7 cellular contexts compared by ENCODE assay signal in genomic region chrX:71618303-71618721, GRCh38. TPM values are rescaled to one million over a fixed set of nuclear protein-coding genes. Genes with fewer than 3 reads are reported as not detected.
DNase-seq lines count a peak whose midpoint lies in the region; ATAC-seq and TF ChIP-seq lines count a peak whose summit lies in the region.

Gene CXCR3 (minus strand): TSS chrX:71618511. CDS start chrX:71618449, 62 bp downstream.

- no peak within 1 kb of the TSS for H3K4me3 ChIP-seq in right cardiac atrium (ENCODE audit: low read length)
- H3K4me3 ChIP-seq in uterus, result no peak within 1 kb of the TSS

- H3K4me1 ChIP-seq in right cardiac atrium (ENCODE audit: control insufficient read depth, insufficient read depth, low read length) (peaks cover 2% of the 10 kb centered on the region), uterus (no peaks in the 10 kb centered on the region)

- TF ChIP-seq CTCF in uterus (IDR thresholded peaks at IDR 0.05), result no peak

- intact Hi-C loops in right cardiac atrium (cut with DNase I), result no loop called here
- intact Hi-C loops in uterus (cut with DNase I; ENCODE audit: low total_unique reads), result no loop called here

- H3K27me3 ChIP-seq in right cardiac atrium (ENCODE audit: control insufficient read depth, insufficient read depth) (no peaks in the 10 kb centered on the region), uterus (no peaks in the 10 kb centered on the region)

- H3K9me3 ChIP-seq in right cardiac atrium (ENCODE audit: control insufficient read depth, low read length) (no peaks in the 10 kb centered on the region), uterus (no peaks in the 10 kb centered on the region)

- no peak for TF ChIP-seq POLR2A in uterus (IDR thresholded peaks at IDR 0.05)

- WGBS in right cardiac atrium, result 54% methylated on average over 4 of the region's 4 CpGs

- DNase-seq in activated CD4-positive, alpha-beta T cell treated with anti-CD3 and anti-CD28 coated beads, Interleukin-2, amount 50 U/mL, for 24 hours (ENCODE audit: low read depth in 1 of 2, low spot score in 1 of 2), result peak; percentile 21 to 73
- peak in 2 of 3 donors; percentile 50 to 63 for DNase-seq in right cardiac atrium
- peak; percentile 79 for DNase-seq in stimulated activated naive CD8-positive, alpha-beta T cell treated with anti-CD3 and anti-CD28 coated beads, Interleukin-15, Interleukin-2, amounts not matched to agents 100 U/mL and 50 U/mL, for 24 hours
- DNase-seq in C1 segment of cervical spinal cord (lab: John Stamatoyannopoulos, UW), result no peak
- DNase-seq in uterus, result no peak

- ATAC-seq in GM19468 (IDR thresholded peaks at IDR 0.05; ENCODE audit: extremely low read depth, unreplicated experiment) (peak; percentile 51), HG03565 (IDR thresholded peaks at IDR 0.05; ENCODE audit: unreplicated experiment) (peak; percentile 52), right cardiac atrium (no peak)
- peak; percentile 69 for ATAC-seq in stimulated activated naive CD8-positive, alpha-beta T cell treated with anti-CD3 and anti-CD28 coated beads, Interleukin-15, Interleukin-2, amounts not matched to agents 100 U/mL and 50 U/mL, for 24 hours

- no peak within 1 kb of the TSS for H3K27ac ChIP-seq in right cardiac atrium (ENCODE audit: low read length)
- H3K27ac ChIP-seq in uterus, result no peak within 1 kb of the TSS

- H3K36me3 ChIP-seq in uterus, result no peaks in the 10 kb centered on the region

RNA-seq across cellular contexts. Expression of gene CXCR3, which starts in this region (rescaled TPM):
- total RNA-seq in right cardiac atrium (under 1 TPM; 0.20 to 0.51 (median 0.29) TPM), uterus (under 1 TPM in 1 of 4 donors, not detected in 3; 0.28 TPM)
- 0.07 TPM for polyA plus RNA-seq in right cardiac atrium

Comparison
In these comparisons a context has a peak if more than half of its experiments do, and no peak if none do; other contexts are left out.
1. Peak in DNase-seq in right cardiac atrium; RNA of the gene not detected or under 1 TPM.
2. ATAC-seq: peak in GM19468 (single experiment), HG03565 (single experiment) and stimulated activated naive CD8-positive, alpha-beta T cell treated with anti-CD3 and anti-CD28 coated beads, Interleukin-15, Interleukin-2, amounts not matched to agents 100 U/mL and 50 U/mL, for 24 hours (single experiment); none in right cardiac atrium (0 of 2).
3. DNase-seq: peak in activated CD4-positive, alpha-beta T cell treated with anti-CD3 and anti-CD28 coated beads, Interleukin-2, amount 50 U/mL, for 24 hours (2 of 2) and stimulated activated naive CD8-positive, alpha-beta T cell treated with anti-CD3 and anti-CD28 coated beads, Interleukin-15, Interleukin-2, amounts not matched to agents 100 U/mL and 50 U/mL, for 24 hours (single experiment); none in C1 segment of cervical spinal cord (0 of 14) and uterus (0 of 2).